In genomic region chr1:2641381-2642130, GRCh38 we compare ENCODE assay signal across 9 cellular contexts. TPM values are rescaled to one million over a fixed set of nuclear protein-coding genes. Genes with fewer than 3 reads are reported as not detected.
DNase-seq lines count a peak whose midpoint lies in the region; ATAC-seq, FAIRE-seq and TF ChIP-seq lines count a peak whose summit lies in the region.
"Had no signal": no experiment of that assay in that cellular context is flagged by ENCODE, and none has a peak within 500 bp of the region (broad histone marks: within the 10 kb centered on the region; RNA-seq: fewer than 3 reads in every experiment).

No MANE protein-coding gene starts in this region.

- intact Hi-C loops in Calu3 (cut with micrococcal nuclease; ENCODE audit: unreplicated experiment) = no loop called here

- H2AFZ ChIP-seq in H1 (ENCODE audit: low read length) = no peak overlapping the region
- H2AFZ ChIP-seq in parathyroid adenoma = no peak overlapping the region

- no peak for TF ChIP-seq EP300 in H1 (IDR thresholded peaks at IDR 0.05; ENCODE audit: borderline replicate concordance in 1 of 2, low read depth in 2 of 2, low read length in 2 of 2)

- peak overlapping the region; percentile 77 to 87 for H3K4me2 ChIP-seq in H1 (ENCODE audit: insufficient read depth in 1 of 2, low read depth in 2 of 2, low read length in 2 of 2)
- peak overlapping the region; percentile 95 for H3K4me2 ChIP-seq in parathyroid adenoma (ENCODE audit: low read length)

- H3K79me2 ChIP-seq in H1 (ENCODE audit: control insufficient read depth in 1 of 2, insufficient read depth in 2 of 2, low read length in 2 of 2) = no peaks in the 10 kb centered on the region; a peak in 1 of 4 replicates
- H3K79me2 ChIP-seq in parathyroid adenoma = no peaks in the 10 kb centered on the region

- peak overlapping the region; percentile 84 for H3K9ac ChIP-seq in NT2/D1 (ENCODE audit: insufficient read length, low read depth)
- H3K9ac ChIP-seq in H1 (replicated peaks in 1 of 4; ENCODE audit: extremely low read depth in 1 of 4, low read depth in 3 of 4, low read length in 3 of 4) = no peak overlapping the region
- H3K9ac ChIP-seq in parathyroid adenoma = no peak overlapping the region

- no peak overlapping the region for H4K91ac ChIP-seq in H1 (replicated peaks; ENCODE audit: insufficient read length, low read length)

- H3K9me3 ChIP-seq in NT2/D1 (ENCODE audit: insufficient read depth, low read length) = peaks cover 20% of the 10 kb centered on the region; the same call in 1 of the 2 replicates
- H3K9me3 ChIP-seq in H1 (ENCODE audit: insufficient read depth in 2 of 2, low read depth in 1 of 2, low read length in 1 of 2) = peaks cover under 1 to 10% of the 10 kb centered on the region in 2 experiments; a peak in 2 of 4 replicates
- no peaks in the 10 kb centered on the region for H3K9me3 ChIP-seq in parathyroid adenoma (ENCODE audit: control insufficient read depth, low read length)

- DNase-seq in Calu3 (no peak), NT2/D1 (ENCODE audit: low read depth, low spot score) (no peak), H1 (ENCODE audit: low read depth in 1 of 2, low spot score in 2 of 2) (no peak)
- DNase-seq in stimulated activated CD4-positive, alpha-beta T cell treated with anti-CD3 and anti-CD28 coated beads, Interleukin-12 subunit alpha, Interleukin-12 subunit beta, amount 100 ng/mL, for 4 hours = no peak

- H3K27ac ChIP-seq in H1 (ENCODE audit: low read depth, low read length) = no peak overlapping the region
- H3K27ac ChIP-seq in parathyroid adenoma = no peak overlapping the region

- no peak overlapping the region for H2BK120ac ChIP-seq in H1 (replicated peaks; ENCODE audit: low read depth, low read length)

- peaks cover 7% of the 10 kb centered on the region for H3K9me3 Mint-ChIP-seq in Calu3 (ENCODE audit: low read depth, unreplicated experiment)

- no peak overlapping the region for H3K4ac ChIP-seq in H1 (replicated peaks; ENCODE audit: insufficient read length, low read depth, low read length)

- no peak overlapping the region for H3K23ac ChIP-seq in H1 (ENCODE audit: insufficient read length)

- H2BK5ac ChIP-seq in H1 (ENCODE audit: low read depth, low read length) = peak overlapping the region; percentile 16; the same call in 1 of the 2 replicates

- no peak overlapping the region for H3K14ac ChIP-seq in H1 (ENCODE audit: insufficient read length)

- no peak for TF ChIP-seq POLR2A in H1 (IDR thresholded peaks at IDR 0.05; ENCODE audit: control extremely low read depth in 1 of 2, low read depth in 2 of 2, low read length in 2 of 2)

- ATAC-seq in HG02610 (IDR thresholded peaks at IDR 0.05; ENCODE audit: unreplicated experiment) (no peak), GM21367 (IDR thresholded peaks at IDR 0.05; ENCODE audit: unreplicated experiment) (no peak), GM21390 (IDR thresholded peaks at IDR 0.05; ENCODE audit: unreplicated experiment) (no peak)

- CTCF ChIA-PET in Calu3 (lab: Charles Lee) (no interaction called here), H1 (lab: Charles Lee; ENCODE audit: partially characterized antibody) (interaction anchor here (0.9 to 1.1 kb wide), 3 partner anchors 80 to 308 kb away, joined by 3 to 4 read pairs (median 3); no protein-coding TSS in a partner anchor)

- no peak overlapping the region for H4K5ac ChIP-seq in H1 (ENCODE audit: insufficient read length, low read depth, low read length)

- H3K4me1 Mint-ChIP-seq in Calu3 (ENCODE audit: low read depth, unreplicated experiment) = no peaks in the 10 kb centered on the region

- no peak overlapping the region for H2BK20ac ChIP-seq in H1 (ENCODE audit: low read length)

- peak in 1 of 2 experiments; percentile 37; a peak in 1 of 4 replicates for TF ChIP-seq RAD21 in H1 (IDR thresholded peaks at IDR 0.05 in 1 of 2, conservative IDR thresholded peaks at IDR 0.05 in 1 of 2; ENCODE audit: low read depth in 2 of 2, low read length in 2 of 2)

- no peak overlapping the region for H2BK15ac ChIP-seq in H1 (ENCODE audit: low read length)

- TF ChIP-seq CTCF in Calu3 (IDR thresholded peaks at IDR 0.05; ENCODE audit: unreplicated experiment) (no peak), H1 (IDR thresholded peaks at IDR 0.05; ENCODE audit: control extremely low read depth in 1 of 3, insufficient read depth in 1 of 3, low read depth in 1 of 3, low read length in 3 of 3) (no peak), parathyroid adenoma (IDR thresholded peaks at IDR 0.05) (no peak)

- no peak overlapping the region for H3K56ac ChIP-seq in H1 (replicated peaks; ENCODE audit: insufficient read length, low read depth, low read length)

- no peak overlapping the region for H2AK5ac ChIP-seq in H1 (ENCODE audit: low read depth, low read length)

- FAIRE-seq in H1 (lab: Jason Lieb, UNC) = no peak

- H3K4me3 ChIP-seq in NT2/D1 (ENCODE audit: insufficient read length, low read depth) = peak overlapping the region; percentile 79
- peak overlapping the region in 3 of 4 experiments; percentile 72 to 79 (median 79); a peak in 5 of 8 replicates for H3K4me3 ChIP-seq in H1 (ENCODE audit: extremely low read depth in 1 of 4, insufficient read depth in 2 of 4, low read depth in 3 of 4, low read length in 4 of 4)
- H3K4me3 ChIP-seq in parathyroid adenoma (ENCODE audit: low read depth, low read length) = peak overlapping the region; percentile 79

- peaks cover 5% of the 10 kb centered on the region for H3K36me3 Mint-ChIP-seq in Calu3 (ENCODE audit: insufficient read depth, unreplicated experiment)

- H3K4me3 Mint-ChIP-seq in Calu3 (ENCODE audit: low read depth, unreplicated experiment) = peak overlapping the region; percentile 75

- H3K27me3 Mint-ChIP-seq in Calu3 (ENCODE audit: unreplicated experiment) = peaks cover 31% of the 10 kb centered on the region

- H2BK12ac ChIP-seq in H1 (ENCODE audit: low read depth, low read length) = no peak overlapping the region

- H3K27me3 ChIP-seq in NT2/D1 (ENCODE audit: insufficient read depth, insufficient read length) (peaks cover 43% of the 10 kb centered on the region), H1 (replicated peaks in 1 of 4; ENCODE audit: control insufficient read depth in 3 of 4, extremely low read depth in 1 of 4, insufficient read depth in 3 of 4, low read length in 3 of 4) (peaks cover 0 to 10% (median 4%) of the 10 kb centered on the region in 4 experiments; a peak in 4 of 7 replicates), parathyroid adenoma (ENCODE audit: control insufficient read depth, insufficient read depth, low read length) (no peaks in the 10 kb centered on the region)

- POLR2A ChIA-PET in H1 (lab: Charles Lee; ENCODE audit: partially characterized antibody) = no interaction called here

- peaks cover 13% of the 10 kb centered on the region for H3K4me1 ChIP-seq in NT2/D1 (ENCODE audit: insufficient read depth, insufficient read length)
- H3K4me1 ChIP-seq in H1 (replicated peaks in 1 of 4; ENCODE audit: control insufficient read depth in 3 of 4, insufficient read depth in 4 of 4, low read length in 3 of 4) = peaks cover 2 to 13% (median 11%) of the 10 kb centered on the region in 4 experiments; a peak in 6 of 7 replicates
- no peaks in the 10 kb centered on the region for H3K4me1 ChIP-seq in parathyroid adenoma

- no TSS peak for BruUV-seq in Calu3 (replicated peaks; lab: Mats Ljungman, UMichigan)

- peak overlapping the region; percentile 83; the same call in 1 of the 2 replicates for H3K18ac ChIP-seq in H1 (ENCODE audit: extremely low read depth, low read length)

- 90% methylated on average over 31 of the region's 34 CpGs; no CpG with 5 or more reads in 1 of the 2 experiments for WGBS in H1 (ENCODE audit: extremely low coverage in 1 of 2, insufficient coverage in 1 of 2, insufficient read length in 1 of 2, insufficient replicate concordance in 2 of 2, low coverage in 1 of 2, low lambda C conversion rate in 2 of 2, missing lambda C conversion rate in 1 of 2), 2 experiments

- no peak overlapping the region for H3K27ac Mint-ChIP-seq in Calu3 (ENCODE audit: unreplicated experiment)

- H4K8ac ChIP-seq in H1 (ENCODE audit: extremely low read depth, insufficient read depth, low read length) = 0 out of 2 replicates have a peak overlapping the region, but pooled peaks have one; percentile 28

- H4K20me1 ChIP-seq in H1 (replicated peaks in 1 of 2; ENCODE audit: control insufficient read depth in 1 of 2, insufficient read depth in 2 of 2, low read length in 2 of 2) = peaks cover 0 to 7% of the 10 kb centered on the region in 2 experiments

- H3K36me3 ChIP-seq in NT2/D1 (ENCODE audit: insufficient read depth, insufficient read length, low read length) = no peaks in the 10 kb centered on the region
- H3K36me3 ChIP-seq in H1 (ENCODE audit: control insufficient read depth in 2 of 4, insufficient read depth in 4 of 4, low read length in 3 of 4) = no peaks in the 10 kb centered on the region
- no peaks in the 10 kb centered on the region for H3K36me3 ChIP-seq in parathyroid adenoma (ENCODE audit: control insufficient read depth, insufficient read depth, low read length)

- H3K23me2 ChIP-seq in H1 (ENCODE audit: low read depth, low read length) = peaks cover 11% of the 10 kb centered on the region; the same call in 1 of the 2 replicates

- no peaks in the 10 kb centered on the region for H3K79me1 ChIP-seq in H1 (ENCODE audit: low read depth, low read length)

TF ChIP-seq in H1, 55 proteins besides CTCF, POLR2A, EP300 and RAD21 (continues in another document):
- TF ChIP-seq SIRT6 (IDR thresholded peaks at IDR 0.05; ENCODE audit: low read length) (no peak), KDM4A (IDR thresholded peaks at IDR 0.05; ENCODE audit: low read depth, low read length, severe bottlenecking) (no peak), BRCA1 (IDR thresholded peaks at IDR 0.05; ENCODE audit: low read depth, low read length) (no peak), TAF7 (optimal IDR thresholded peaks at IDR 0.05; ENCODE audit: borderline replicate concordance, low read depth, low read length) (no peak)

RNA-seq across cellular contexts. Expression of gene MMEL1, which starts 8.7 kb away (rescaled TPM):
- total RNA-seq in Calu3 (2022) = 5.6 and 10.9 TPM in 2 replicates
- 0.91 TPM in 1 of 2 replicates, not detected in the other for total RNA-seq in H1 (2021; fragmentation: NEBNext Ultra II Directional; extraction: Animal tissue kit (Norgen Biotek cat#: 25700))
- polyA plus RNA-seq in H1 (2011; rRNA removed) = 1.7 and 4.0 TPM in 2 replicates
- 2.4 TPM for polyA plus RNA-seq in H1 (2011; cell fraction: cytosol; rRNA removed)
- polyA plus RNA-seq in H1 (2011; cell fraction: nucleus; rRNA removed) = 9.8 TPM
- polyA plus RNA-seq in H1 (2012, experiment 1 of 2) = 0.18 to 1.4 TPM (median 1.2 TPM) in 4 replicates
- 1.3 TPM for polyA plus RNA-seq in H1 (2012, experiment 2 of 2)
- 1.2 TPM for polyA plus RNA-seq in H1 (2013, experiment 1 of 2)
- 1.0 TPM for polyA plus RNA-seq in H1 (2013, experiment 2 of 2)
- polyA minus RNA-seq in H1 (2011; rRNA and poly(A)+ RNA removed) = 0.47 and 0.54 TPM in 2 replicates
- polyA minus RNA-seq in H1 (2011; cell fraction: cytosol; rRNA and poly(A)+ RNA removed) = not detected
- 0.70 TPM for polyA minus RNA-seq in H1 (2011; cell fraction: nucleus; rRNA and poly(A)+ RNA removed)
- total RNA-seq: HT1080 had no signal

RNA-seq across cellular contexts. Expression of gene PRXL2B, which starts 55.0 kb away (rescaled TPM):
- total RNA-seq in Calu3 (2022) = 31.0 and 51.5 TPM in 2 replicates
- total RNA-seq in H1 (2021; fragmentation: NEBNext Ultra II Directional; extraction: Animal tissue kit (Norgen Biotek cat#: 25700)) = 44.4 and 46.0 TPM in 2 replicates
- 35.3 and 54.6 TPM in 2 replicates for polyA plus RNA-seq in H1 (2011; rRNA removed)
- 39.9 TPM for polyA plus RNA-seq in H1 (2011; cell fraction: cytosol; rRNA removed)
- polyA plus RNA-seq in H1 (2011; cell fraction: nucleus; rRNA removed) = 87.5 TPM
- 35.5 to 45.3 TPM (median 42.8 TPM) in 4 replicates for polyA plus RNA-seq in H1 (2012, experiment 1 of 2)
- 46.9 TPM for polyA plus RNA-seq in H1 (2012, experiment 2 of 2)
- polyA plus RNA-seq in H1 (2013, experiment 1 of 2) = 27.5 TPM
- polyA plus RNA-seq in H1 (2013, experiment 2 of 2) = 26.7 TPM
- 15.9 and 21.5 TPM in 2 replicates for polyA minus RNA-seq in H1 (2011; rRNA and poly(A)+ RNA removed)
- 18.1 TPM for polyA minus RNA-seq in H1 (2011; cell fraction: cytosol; rRNA and poly(A)+ RNA removed)
- polyA minus RNA-seq in H1 (2011; cell fraction: nucleus; rRNA and poly(A)+ RNA removed) = 16.7 TPM
